ENCODE assay signal across 1 cellular context in genomic region chr1:234901491-234902049, GRCh38.
TF ChIP-seq lines count a peak whose summit lies in the region.

No MANE protein-coding gene starts in this region.

TF ChIP-seq in GM23338, 12 proteins besides CTCF, POLR2A, EP300 and RAD21 (continued from another document):
- TF ChIP-seq ZNF462 (CRISPR knock-in tag; IDR thresholded peaks at IDR 0.05) (no peak), POLR2AphosphoS5 (IDR thresholded peaks at IDR 0.05; ENCODE audit: low read depth) (no peak), NANOG (IDR thresholded peaks at IDR 0.05; ENCODE audit: borderline replicate concordance) (no peak), STAT1 (IDR thresholded peaks at IDR 0.05; ENCODE audit: unreplicated experiment) (no peak), EZH2 (IDR thresholded peaks at IDR 0.05; ENCODE audit: low read depth, unreplicated experiment) (no peak), EZH2phosphoT487 (IDR thresholded peaks at IDR 0.05; ENCODE audit: unreplicated experiment) (no peak), CREB1 (CRISPR knock-in tag; IDR thresholded peaks at IDR 0.05; ENCODE audit: low read depth) (no peak), REST (IDR thresholded peaks at IDR 0.05; ENCODE audit: unreplicated experiment) (no peak)
- TF ChIP-seq, protein P1, sequence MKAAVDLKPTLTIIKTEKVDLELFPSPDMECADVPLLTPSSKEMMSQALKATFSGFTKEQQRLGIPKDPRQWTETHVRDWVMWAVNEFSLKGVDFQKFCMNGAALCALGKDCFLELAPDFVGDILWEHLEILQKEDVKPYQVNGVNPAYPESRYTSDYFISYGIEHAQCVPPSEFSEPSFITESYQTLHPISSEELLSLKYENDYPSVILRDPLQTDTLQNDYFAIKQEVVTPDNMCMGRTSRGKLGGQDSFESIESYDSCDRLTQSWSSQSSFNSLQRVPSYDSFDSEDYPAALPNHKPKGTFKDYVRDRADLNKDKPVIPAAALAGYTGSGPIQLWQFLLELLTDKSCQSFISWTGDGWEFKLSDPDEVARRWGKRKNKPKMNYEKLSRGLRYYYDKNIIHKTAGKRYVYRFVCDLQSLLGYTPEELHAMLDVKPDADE (IDR thresholded peaks at IDR 0.05) = no peak
